In the genomic region with DNA sequence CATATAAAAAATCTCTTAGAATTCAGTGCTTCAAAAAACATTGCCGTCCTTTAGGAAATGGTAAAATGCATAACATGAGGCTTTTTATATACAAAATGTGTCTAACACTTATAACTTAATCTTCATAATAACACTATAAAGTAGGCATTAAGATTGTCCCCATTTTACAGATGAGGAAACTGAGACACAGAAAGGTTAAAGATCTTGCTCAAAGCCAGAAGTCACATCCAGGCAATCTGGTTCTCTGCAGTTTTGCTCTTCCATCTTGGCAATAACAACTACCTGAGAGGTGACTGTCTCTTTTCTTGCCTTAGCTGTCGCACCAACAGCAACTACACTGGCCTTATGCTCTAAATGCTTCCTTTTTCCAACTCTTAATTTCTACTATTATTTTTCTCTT, we compare ENCODE assay signal across 27 cellular contexts.
"Had no signal": no experiment of that assay in that cellular context is flagged by ENCODE, and none has a peak within 500 bp of the region (broad histone marks: within the 10 kb centered on the region; RNA-seq: fewer than 3 reads in every experiment).

No MANE protein-coding gene starts in this region.

- H3K36me3 ChIP-seq: prostate gland had no signal

- H3K4me1 ChIP-seq: prostate gland had no signal

- H3K27me3 Mint-ChIP-seq: effector memory CD8-positive, alpha-beta T cell; naive thymus-derived CD8-positive, alpha-beta T cell had no signal

- H3K4me1 Mint-ChIP-seq: nephron progenitor cell had no signal

- FAIRE-seq: endometrium, islet of Langerhans had no signal

- DNase-seq: dermis blood vessel endothelial cell; effector memory CD8-positive, alpha-beta T cell; erythroblast; esophagus squamous epithelium; foreskin melanocyte; glutamatergic neuron; heart right ventricle; hippocampal formation; left cardiac atrium; left lung; mesendoderm; naive thymus-derived CD8-positive, alpha-beta T cell; nephron progenitor cell; nucleus accumbens; right cardiac atrium; stimulated activated CD4-positive, alpha-beta T cell treated with anti-CD3 and anti-CD28 coated beads, Interleukin-15, amount 100 ng/mL, for 24 hours; stimulated activated CD4-positive, alpha-beta T cell treated with anti-CD3 and anti-CD28 coated beads, Interleukin-2, amount 100 ng/mL, for 48 hours; stimulated activated naive CD4-positive, alpha-beta T cell treated with Interleukin-2 at 50 U/mL for 16 hours; trophoblast cell had no signal

- H3K9me3 Mint-ChIP-seq: effector memory CD8-positive, alpha-beta T cell; naive thymus-derived CD8-positive, alpha-beta T cell; nephron progenitor cell had no signal

- ATAC-seq: effector memory CD8-positive, alpha-beta T cell; heart right ventricle; left cardiac atrium; left lung; naive thymus-derived CD8-positive, alpha-beta T cell; right cardiac atrium had no signal

- H3K4me3 Mint-ChIP-seq: effector memory CD8-positive, alpha-beta T cell; nephron progenitor cell had no signal

- H3K9me3 ChIP-seq: esophagus squamous epithelium, heart right ventricle, left lung, prostate gland, stomach, thyroid gland, vagina had no signal

- H3K27ac Mint-ChIP-seq: naive thymus-derived CD8-positive, alpha-beta T cell; nephron progenitor cell had no signal

- H3K27ac ChIP-seq: coronary artery, esophagus squamous epithelium, heart right ventricle, left lung, prostate gland, skin epidermis, stomach, thyroid gland, vagina had no signal

- H3K4me3 ChIP-seq: coronary artery, esophagus squamous epithelium, heart right ventricle, left lung, prostate gland, skin epidermis, stomach, thyroid gland, vagina had no signal

- H3K27me3 ChIP-seq: esophagus squamous epithelium, heart right ventricle, left lung, stomach, thyroid gland, vagina had no signal
